Comparison of ENCODE assay signal across 1 cellular context in genomic region chr7:51316666-51317581, GRCh38.
TF ChIP-seq lines count a peak whose summit lies in the region.

A gene with protein sequence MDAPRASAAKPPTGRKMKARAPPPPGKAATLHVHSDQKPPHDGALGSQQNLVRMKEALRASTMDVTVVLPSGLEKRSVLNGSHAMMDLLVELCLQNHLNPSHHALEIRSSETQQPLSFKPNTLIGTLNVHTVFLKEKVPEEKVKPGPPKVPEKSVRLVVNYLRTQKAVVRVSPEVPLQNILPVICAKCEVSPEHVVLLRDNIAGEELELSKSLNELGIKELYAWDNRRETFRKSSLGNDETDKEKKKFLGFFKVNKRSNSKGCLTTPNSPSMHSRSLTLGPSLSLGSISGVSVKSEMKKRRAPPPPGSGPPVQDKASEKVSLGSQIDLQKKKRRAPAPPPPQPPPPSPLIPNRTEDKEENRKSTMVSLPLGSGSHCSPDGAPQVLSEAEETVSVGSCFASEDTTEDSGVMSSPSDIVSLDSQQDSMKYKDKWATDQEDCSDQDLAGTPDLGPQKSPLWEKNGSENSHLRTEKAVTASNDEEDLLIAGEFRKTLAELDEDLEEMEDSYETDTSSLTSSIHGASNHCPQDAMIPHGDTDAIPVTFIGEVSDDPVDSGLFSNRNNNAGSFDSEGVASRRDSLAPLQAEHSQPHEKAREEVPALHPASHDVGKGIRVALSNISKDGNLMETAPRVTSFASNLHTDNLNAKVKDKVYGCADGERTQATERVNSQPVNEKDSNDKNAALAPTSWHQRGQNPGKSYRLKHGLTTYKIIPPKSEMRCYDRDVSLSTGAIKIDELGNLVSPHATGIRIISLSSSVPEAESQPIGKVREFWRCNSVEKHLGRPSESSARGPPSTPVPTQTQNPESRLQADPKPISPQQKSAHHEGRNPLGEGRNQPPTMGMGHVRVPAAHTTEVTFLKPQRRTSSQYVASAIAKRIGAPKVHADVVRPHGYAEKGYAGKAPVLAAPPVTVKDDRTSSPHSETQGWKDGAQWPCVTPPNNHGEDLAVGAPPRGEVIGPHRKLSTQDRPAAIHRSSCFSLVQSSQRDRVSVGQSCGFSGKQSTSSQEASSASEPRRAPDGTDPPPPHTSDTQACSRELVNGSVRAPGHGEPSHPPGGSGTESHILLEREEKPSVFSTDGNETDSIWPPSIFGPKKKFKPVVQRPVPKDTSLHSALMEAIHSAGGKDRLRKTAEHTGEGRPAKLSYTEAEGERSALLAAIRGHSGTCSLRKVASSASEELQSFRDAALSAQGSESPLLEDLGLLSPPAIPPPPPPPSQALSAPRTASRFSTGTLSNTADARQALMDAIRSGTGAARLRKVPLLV (minus strand): TSS chr7:51316809. CDS start chr7:51316633, 176 bp downstream.

TF ChIP-seq in HepG2, 621 proteins besides CTCF, POLR2A, EP300 and RAD21 (continued from another document and continues in another):
- no peak for TF ChIP-seq ATF5 (CRISPR knock-in tag; IDR thresholded peaks at IDR 0.05; ENCODE audit: low read depth)
- no peak for TF ChIP-seq ATM (IDR thresholded peaks at IDR 0.05; ENCODE audit: borderline replicate concordance)
- peak; percentile 30 for TF ChIP-seq SRSF1 (optimal IDR thresholded peaks at IDR 0.05; ENCODE audit: low read depth, low read length)
- TF ChIP-seq ZNF468 (CRISPR knock-in tag; IDR thresholded peaks at IDR 0.05), result no peak
- TF ChIP-seq, protein P1, sequence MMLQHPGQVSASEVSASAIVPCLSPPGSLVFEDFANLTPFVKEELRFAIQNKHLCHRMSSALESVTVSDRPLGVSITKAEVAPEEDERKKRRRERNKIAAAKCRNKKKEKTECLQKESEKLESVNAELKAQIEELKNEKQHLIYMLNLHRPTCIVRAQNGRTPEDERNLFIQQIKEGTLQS (CRISPR knock-in tag; IDR thresholded peaks at IDR 0.05), result no peak
- 0 out of 2 replicates have a peak, but pooled peaks have one; percentile 6 for TF ChIP-seq ZNF558 (CRISPR knock-in tag; IDR thresholded peaks at IDR 0.05; ENCODE audit: borderline replicate concordance)
- TF ChIP-seq ZNF746 (CRISPR knock-in tag; IDR thresholded peaks at IDR 0.05), result no peak
- no peak; the same call in 1 of the 2 replicates for TF ChIP-seq ZSCAN21 (CRISPR knock-in tag; IDR thresholded peaks at IDR 0.05; ENCODE audit: borderline replicate concordance)
- TF ChIP-seq, protein P2, sequence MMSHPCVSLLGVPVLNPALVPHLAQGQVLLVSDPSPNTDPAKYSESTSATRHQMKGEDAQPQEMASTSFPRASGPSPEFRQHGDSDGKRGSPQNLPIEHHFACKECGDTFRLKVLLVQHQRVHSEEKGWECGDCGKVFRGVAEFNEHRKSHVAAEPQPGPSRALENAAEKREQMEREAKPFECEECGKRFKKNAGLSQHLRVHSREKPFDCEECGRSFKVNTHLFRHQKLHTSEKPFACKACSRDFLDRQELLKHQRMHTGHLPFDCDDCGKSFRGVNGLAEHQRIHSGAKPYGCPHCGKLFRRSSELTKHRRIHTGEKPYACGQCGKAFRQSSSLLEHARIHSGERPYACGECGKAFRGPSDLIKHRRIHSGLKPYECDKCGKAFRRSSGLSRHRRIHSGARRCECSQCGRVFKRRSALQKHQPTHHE (CRISPR knock-in tag; IDR thresholded peaks at IDR 0.05; ENCODE audit: borderline replicate concordance), result no peak
- no peak for TF ChIP-seq ZNF460 (CRISPR knock-in tag; IDR thresholded peaks at IDR 0.05; ENCODE audit: borderline replicate concordance)
- TF ChIP-seq MAFG (CRISPR knock-in tag; IDR thresholded peaks at IDR 0.05), result no peak
- TF ChIP-seq KLF15 (CRISPR knock-in tag; IDR thresholded peaks at IDR 0.05; ENCODE audit: borderline replicate concordance), result no peak
- TF ChIP-seq U2AF1 (optimal IDR thresholded peaks at IDR 0.05; ENCODE audit: low read depth, low read length), result no peak
- no peak for TF ChIP-seq FOXK1 (CRISPR knock-in tag; IDR thresholded peaks at IDR 0.05; ENCODE audit: borderline replicate concordance, low read depth)
- TF ChIP-seq ZKSCAN1 (IDR thresholded peaks at IDR 0.05; ENCODE audit: low read length), result no peak
- TF ChIP-seq, protein P3, sequence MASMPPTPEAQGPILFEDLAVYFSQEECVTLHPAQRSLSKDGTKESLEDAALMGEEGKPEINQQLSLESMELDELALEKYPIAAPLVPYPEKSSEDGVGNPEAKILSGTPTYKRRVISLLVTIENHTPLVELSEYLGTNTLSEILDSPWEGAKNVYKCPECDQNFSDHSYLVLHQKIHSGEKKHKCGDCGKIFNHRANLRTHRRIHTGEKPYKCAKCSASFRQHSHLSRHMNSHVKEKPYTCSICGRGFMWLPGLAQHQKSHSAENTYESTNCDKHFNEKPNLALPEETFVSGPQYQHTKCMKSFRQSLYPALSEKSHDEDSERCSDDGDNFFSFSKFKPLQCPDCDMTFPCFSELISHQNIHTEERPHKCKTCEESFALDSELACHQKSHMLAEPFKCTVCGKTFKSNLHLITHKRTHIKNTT (CRISPR knock-in tag; IDR thresholded peaks at IDR 0.05), result no peak
- peak; percentile 21; the same call in 1 of the 2 replicates for TF ChIP-seq KDM5B (CRISPR knock-in tag; IDR thresholded peaks at IDR 0.05; ENCODE audit: borderline replicate concordance)
- no peak for TF ChIP-seq SNAPC2 (CRISPR knock-in tag; IDR thresholded peaks at IDR 0.05)
- TF ChIP-seq MTF1 (CRISPR knock-in tag; IDR thresholded peaks at IDR 0.05), result no peak
- TF ChIP-seq MAZ (IDR thresholded peaks at IDR 0.05; ENCODE audit: borderline replicate concordance, low read depth, low read length), result no peak
- peak; percentile 64; the same call in 1 of the 2 replicates for TF ChIP-seq MAZ (CRISPR knock-in tag; IDR thresholded peaks at IDR 0.05; ENCODE audit: low read depth)
- 0 out of 2 replicates have a peak, but pooled peaks have one; percentile 1 for TF ChIP-seq SALL1 (CRISPR knock-in tag; IDR thresholded peaks at IDR 0.05)
- no peak for TF ChIP-seq IKZF5 (CRISPR knock-in tag; IDR thresholded peaks at IDR 0.05)
- TF ChIP-seq ZBTB7A (CRISPR knock-in tag; IDR thresholded peaks at IDR 0.05), result peak; percentile 52; the same call in 1 of the 2 replicates
- TF ChIP-seq ZNF570 (CRISPR knock-in tag; IDR thresholded peaks at IDR 0.05; ENCODE audit: borderline replicate concordance), result no peak
- TF ChIP-seq ELF3 (CRISPR knock-in tag; IDR thresholded peaks at IDR 0.05), result no peak
- peak; percentile 75; the same call in 1 of the 2 replicates for TF ChIP-seq HNRNPL (IDR thresholded peaks at IDR 0.05; ENCODE audit: low read depth, low read length)
- TF ChIP-seq, protein P4, sequence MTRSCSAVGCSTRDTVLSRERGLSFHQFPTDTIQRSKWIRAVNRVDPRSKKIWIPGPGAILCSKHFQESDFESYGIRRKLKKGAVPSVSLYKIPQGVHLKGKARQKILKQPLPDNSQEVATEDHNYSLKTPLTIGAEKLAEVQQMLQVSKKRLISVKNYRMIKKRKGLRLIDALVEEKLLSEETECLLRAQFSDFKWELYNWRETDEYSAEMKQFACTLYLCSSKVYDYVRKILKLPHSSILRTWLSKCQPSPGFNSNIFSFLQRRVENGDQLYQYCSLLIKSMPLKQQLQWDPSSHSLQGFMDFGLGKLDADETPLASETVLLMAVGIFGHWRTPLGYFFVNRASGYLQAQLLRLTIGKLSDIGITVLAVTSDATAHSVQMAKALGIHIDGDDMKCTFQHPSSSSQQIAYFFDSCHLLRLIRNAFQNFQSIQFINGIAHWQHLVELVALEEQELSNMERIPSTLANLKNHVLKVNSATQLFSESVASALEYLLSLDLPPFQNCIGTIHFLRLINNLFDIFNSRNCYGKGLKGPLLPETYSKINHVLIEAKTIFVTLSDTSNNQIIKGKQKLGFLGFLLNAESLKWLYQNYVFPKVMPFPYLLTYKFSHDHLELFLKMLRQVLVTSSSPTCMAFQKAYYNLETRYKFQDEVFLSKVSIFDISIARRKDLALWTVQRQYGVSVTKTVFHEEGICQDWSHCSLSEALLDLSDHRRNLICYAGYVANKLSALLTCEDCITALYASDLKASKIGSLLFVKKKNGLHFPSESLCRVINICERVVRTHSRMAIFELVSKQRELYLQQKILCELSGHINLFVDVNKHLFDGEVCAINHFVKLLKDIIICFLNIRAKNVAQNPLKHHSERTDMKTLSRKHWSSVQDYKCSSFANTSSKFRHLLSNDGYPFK (CRISPR knock-in tag; IDR thresholded peaks at IDR 0.05; ENCODE audit: borderline replicate concordance), result no peak
- TF ChIP-seq ZNF788 (CRISPR knock-in tag; IDR thresholded peaks at IDR 0.05; ENCODE audit: borderline replicate concordance), result no peak; the same call in 1 of the 2 replicates
- TF ChIP-seq SIN3A (IDR thresholded peaks at IDR 0.05; ENCODE audit: borderline replicate concordance, low read depth, low read length), result no peak; the same call in 1 of the 2 replicates
- peak; percentile 80 for TF ChIP-seq ZNF263 (CRISPR knock-in tag; IDR thresholded peaks at IDR 0.05)
- no peak for TF ChIP-seq ZNF33B (CRISPR knock-in tag; IDR thresholded peaks at IDR 0.05)
- TF ChIP-seq, protein P5, sequence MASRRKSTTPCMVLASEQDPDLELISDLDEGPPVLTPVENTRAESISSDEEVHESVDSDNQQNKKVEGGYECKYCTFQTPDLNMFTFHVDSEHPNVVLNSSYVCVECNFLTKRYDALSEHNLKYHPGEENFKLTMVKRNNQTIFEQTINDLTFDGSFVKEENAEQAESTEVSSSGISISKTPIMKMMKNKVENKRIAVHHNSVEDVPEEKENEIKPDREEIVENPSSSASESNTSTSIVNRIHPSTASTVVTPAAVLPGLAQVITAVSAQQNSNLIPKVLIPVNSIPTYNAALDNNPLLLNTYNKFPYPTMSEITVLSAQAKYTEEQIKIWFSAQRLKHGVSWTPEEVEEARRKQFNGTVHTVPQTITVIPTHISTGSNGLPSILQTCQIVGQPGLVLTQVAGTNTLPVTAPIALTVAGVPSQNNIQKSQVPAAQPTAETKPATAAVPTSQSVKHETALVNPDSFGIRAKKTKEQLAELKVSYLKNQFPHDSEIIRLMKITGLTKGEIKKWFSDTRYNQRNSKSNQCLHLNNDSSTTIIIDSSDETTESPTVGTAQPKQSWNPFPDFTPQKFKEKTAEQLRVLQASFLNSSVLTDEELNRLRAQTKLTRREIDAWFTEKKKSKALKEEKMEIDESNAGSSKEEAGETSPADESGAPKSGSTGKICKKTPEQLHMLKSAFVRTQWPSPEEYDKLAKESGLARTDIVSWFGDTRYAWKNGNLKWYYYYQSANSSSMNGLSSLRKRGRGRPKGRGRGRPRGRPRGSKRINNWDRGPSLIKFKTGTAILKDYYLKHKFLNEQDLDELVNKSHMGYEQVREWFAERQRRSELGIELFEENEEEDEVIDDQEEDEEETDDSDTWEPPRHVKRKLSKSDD (CRISPR knock-in tag; IDR thresholded peaks at IDR 0.05; ENCODE audit: low read depth), result 0 out of 2 replicates have a peak, but pooled peaks have one; percentile 15
- no peak for TF ChIP-seq NCOA5 (CRISPR knock-in tag; IDR thresholded peaks at IDR 0.05)
- TF ChIP-seq KDM6A (CRISPR knock-in tag; IDR thresholded peaks at IDR 0.05; ENCODE audit: low read depth), result no peak
- no peak for TF ChIP-seq CCAR2 (optimal IDR thresholded peaks at IDR 0.05; ENCODE audit: low read depth, low read length)
- no peak for TF ChIP-seq CC2D1A (CRISPR knock-in tag; IDR thresholded peaks at IDR 0.05)
- TF ChIP-seq, protein P6, sequence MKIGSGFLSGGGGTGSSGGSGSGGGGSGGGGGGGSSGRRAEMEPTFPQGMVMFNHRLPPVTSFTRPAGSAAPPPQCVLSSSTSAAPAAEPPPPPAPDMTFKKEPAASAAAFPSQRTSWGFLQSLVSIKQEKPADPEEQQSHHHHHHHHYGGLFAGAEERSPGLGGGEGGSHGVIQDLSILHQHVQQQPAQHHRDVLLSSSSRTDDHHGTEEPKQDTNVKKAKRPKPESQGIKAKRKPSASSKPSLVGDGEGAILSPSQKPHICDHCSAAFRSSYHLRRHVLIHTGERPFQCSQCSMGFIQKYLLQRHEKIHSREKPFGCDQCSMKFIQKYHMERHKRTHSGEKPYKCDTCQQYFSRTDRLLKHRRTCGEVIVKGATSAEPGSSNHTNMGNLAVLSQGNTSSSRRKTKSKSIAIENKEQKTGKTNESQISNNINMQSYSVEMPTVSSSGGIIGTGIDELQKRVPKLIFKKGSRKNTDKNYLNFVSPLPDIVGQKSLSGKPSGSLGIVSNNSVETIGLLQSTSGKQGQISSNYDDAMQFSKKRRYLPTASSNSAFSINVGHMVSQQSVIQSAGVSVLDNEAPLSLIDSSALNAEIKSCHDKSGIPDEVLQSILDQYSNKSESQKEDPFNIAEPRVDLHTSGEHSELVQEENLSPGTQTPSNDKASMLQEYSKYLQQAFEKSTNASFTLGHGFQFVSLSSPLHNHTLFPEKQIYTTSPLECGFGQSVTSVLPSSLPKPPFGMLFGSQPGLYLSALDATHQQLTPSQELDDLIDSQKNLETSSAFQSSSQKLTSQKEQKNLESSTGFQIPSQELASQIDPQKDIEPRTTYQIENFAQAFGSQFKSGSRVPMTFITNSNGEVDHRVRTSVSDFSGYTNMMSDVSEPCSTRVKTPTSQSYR (CRISPR knock-in tag; IDR thresholded peaks at IDR 0.05; ENCODE audit: borderline replicate concordance), result peak; percentile 85
- TF ChIP-seq E2F2 (CRISPR knock-in tag; IDR thresholded peaks at IDR 0.05; ENCODE audit: borderline replicate concordance), result no peak
